In genomic region chr11:80937831-80938230, GRCh38 we compare ENCODE assay signal across 16 cellular contexts.
"Had no signal": no experiment of that assay in that cellular context is flagged by ENCODE, and none has a peak within 500 bp of the region (broad histone marks: within the 10 kb centered on the region; RNA-seq: fewer than 3 reads in every experiment).

No MANE protein-coding gene starts in this region.

- H3K4me1 ChIP-seq: left ventricle myocardium inferior, thyroid gland, vagina had no signal

- H3K4me3 Mint-ChIP-seq: activated CD4-positive, alpha-beta memory T cell treated with anti-CD3 and anti-CD28 coated beads, Interleukin-2, amount 10 ng/mL, durations not matched to agents 7 days and 5 days; activated CD4-positive, alpha-beta T cell treated with anti-CD3 and anti-CD28 coated beads for 36 hours; activated naive CD8-positive, alpha-beta T cell treated with anti-CD3 and anti-CD28 coated beads, Interleukin-2, amount 10 ng/mL, durations not matched to agents 7 days and 5 days; activated T-cell treated with anti-CD3 and anti-CD28 coated beads, Interleukin-2, amount 50 U/mL, for 72 hours; endodermal cell; nephron progenitor cell; stimulated activated naive CD8-positive, alpha-beta T cell treated with anti-CD3 and anti-CD28 coated beads, Interleukin-15, amount 100 ng/mL, for 72 hours had no signal

- H3K4me1 Mint-ChIP-seq: activated CD4-positive, alpha-beta memory T cell treated with anti-CD3 and anti-CD28 coated beads, Interleukin-2, amount 10 ng/mL, durations not matched to agents 7 days and 5 days; activated CD4-positive, alpha-beta T cell treated with anti-CD3 and anti-CD28 coated beads for 36 hours; activated naive CD8-positive, alpha-beta T cell treated with anti-CD3 and anti-CD28 coated beads, Interleukin-2, amount 10 ng/mL, durations not matched to agents 7 days and 5 days; endodermal cell; nephron progenitor cell; stimulated activated naive CD8-positive, alpha-beta T cell treated with anti-CD3 and anti-CD28 coated beads, Interleukin-15, amount 100 ng/mL, for 72 hours had no signal

- H3K36me3 Mint-ChIP-seq: activated naive CD8-positive, alpha-beta T cell treated with anti-CD3 and anti-CD28 coated beads, Interleukin-2, amount 10 ng/mL, durations not matched to agents 7 days and 5 days had no signal

- H3K9me3 ChIP-seq: left ventricle myocardium inferior, thyroid gland, vagina had no signal

- H3K4me3 ChIP-seq: left ventricle myocardium inferior, thyroid gland, vagina had no signal

- H3K36me3 ChIP-seq: left ventricle myocardium inferior, thyroid gland, vagina had no signal

- H3K27me3 Mint-ChIP-seq: activated CD4-positive, alpha-beta memory T cell treated with anti-CD3 and anti-CD28 coated beads, Interleukin-2, amount 10 ng/mL, durations not matched to agents 7 days and 5 days; activated CD4-positive, alpha-beta T cell treated with anti-CD3 and anti-CD28 coated beads for 36 hours; activated naive CD8-positive, alpha-beta T cell treated with anti-CD3 and anti-CD28 coated beads, Interleukin-2, amount 10 ng/mL, durations not matched to agents 7 days and 5 days; stimulated activated naive CD8-positive, alpha-beta T cell treated with anti-CD3 and anti-CD28 coated beads, Interleukin-15, amount 100 ng/mL, for 72 hours had no signal

- H3K27ac Mint-ChIP-seq: activated CD4-positive, alpha-beta memory T cell treated with anti-CD3 and anti-CD28 coated beads, Interleukin-2, amount 10 ng/mL, durations not matched to agents 7 days and 5 days; activated CD4-positive, alpha-beta T cell treated with anti-CD3 and anti-CD28 coated beads for 36 hours; activated naive CD8-positive, alpha-beta T cell treated with anti-CD3 and anti-CD28 coated beads, Interleukin-2, amount 10 ng/mL, durations not matched to agents 7 days and 5 days; activated T-cell treated with anti-CD3 and anti-CD28 coated beads, Interleukin-2, amount 50 U/mL, for 72 hours; endodermal cell; nephron progenitor cell; stimulated activated naive CD8-positive, alpha-beta T cell treated with anti-CD3 and anti-CD28 coated beads, Interleukin-15, amount 100 ng/mL, for 72 hours had no signal

- DNase-seq: activated CD4-positive, alpha-beta memory T cell treated with anti-CD3 and anti-CD28 coated beads, Interleukin-2, amount 10 ng/mL, durations not matched to agents 7 days and 5 days; activated CD4-positive, alpha-beta T cell treated with anti-CD3 and anti-CD28 coated beads for 36 hours; activated CD8-positive, alpha-beta memory T cell treated with anti-CD3 and anti-CD28 coated beads, Interleukin-2, amount 50 U/mL, for 4 hours; activated naive CD8-positive, alpha-beta T cell treated with anti-CD3 and anti-CD28 coated beads, Interleukin-2, amount 10 ng/mL, durations not matched to agents 7 days and 5 days; activated T-cell treated with anti-CD3 and anti-CD28 coated beads, Interleukin-2, amount 50 U/mL, for 72 hours; dermis blood vessel endothelial cell; endodermal cell; foreskin melanocyte; left ventricle myocardium inferior; nephron progenitor cell; stimulated activated CD4-positive, alpha-beta T cell treated with anti-CD3 and anti-CD28 coated beads, Interleukin-4, amount 100 ng/mL, for 4 hours; stimulated activated naive CD8-positive, alpha-beta T cell treated with anti-CD3 and anti-CD28 coated beads, Interleukin-15, amount 100 ng/mL, for 72 hours; T1000; thyroid gland had no signal

- H3K9me3 Mint-ChIP-seq: endodermal cell, nephron progenitor cell had no signal

- H3K27me3 ChIP-seq: thyroid gland, vagina had no signal

- H3K27ac ChIP-seq: left ventricle myocardium inferior, thyroid gland, vagina, VCaP had no signal
